In genomic region chr11:35321532-35322320, GRCh38 we compare ENCODE assay signal across 12 cellular contexts.
DNase-seq lines count a peak whose midpoint lies in the region; ATAC-seq and TF ChIP-seq lines count a peak whose summit lies in the region.
"Had no signal": no experiment of that assay in that cellular context is flagged by ENCODE, and none has a peak within 500 bp of the region (broad histone marks: within the 10 kb centered on the region; RNA-seq: fewer than 3 reads in every experiment).

No MANE protein-coding gene starts in this region.

- DNase-seq in DMS79 treated with DMSO at 0.1 percent for 48 hours (lab: John Stamatoyannopoulos, UW) (peak; percentile 18), DMS79 (lab: John Stamatoyannopoulos, UW) (no peak), NCI-H69 (lab: John Stamatoyannopoulos, UW) (peak; percentile 93), fibroblast of gingiva (ENCODE audit: low read depth) (peak; percentile 92), SW480 (ENCODE audit: low spot score) (no peak)
- no peak for DNase-seq in activated CD8-positive, alpha-beta T cell treated with anti-CD3 and anti-CD28 coated beads for 36 hours
- DNase-seq: activated CD4-positive, alpha-beta T cell treated with anti-CD3 and anti-CD28 coated beads, Interleukin-2, amount 50 U/mL, for 48 hours; activated naive CD8-positive, alpha-beta T cell treated with anti-CD3 and anti-CD28 coated beads for 36 hours; effector CD8-positive, alpha-beta T cell had no signal

- no peaks in the 10 kb centered on the region for H3K27me3 Mint-ChIP-seq in activated CD8-positive, alpha-beta T cell treated with anti-CD3 and anti-CD28 coated beads for 36 hours
- H3K27me3 Mint-ChIP-seq: activated naive CD8-positive, alpha-beta T cell treated with anti-CD3 and anti-CD28 coated beads for 36 hours had no signal

- no peaks in the 10 kb centered on the region for H3K27me3 ChIP-seq in skeletal muscle satellite cell (ENCODE audit: control insufficient read depth, insufficient read depth, low read length)
- H3K27me3 ChIP-seq: SJSA1 had no signal

- CTCF ChIA-PET in activated CD8-positive, alpha-beta T cell treated with anti-CD3 and anti-CD28 coated beads for 36 hours (lab: Charles Lee), result interaction anchor here (1.2 to 1.6 kb wide), 2 partner anchors 27 to 84 kb away, joined by 3 read pairs; no protein-coding TSS in a partner anchor

- no peak overlapping the region for H3K27ac Mint-ChIP-seq in activated CD8-positive, alpha-beta T cell treated with anti-CD3 and anti-CD28 coated beads for 36 hours
- H3K27ac Mint-ChIP-seq: activated naive CD8-positive, alpha-beta T cell treated with anti-CD3 and anti-CD28 coated beads for 36 hours had no signal

- intact Hi-C loops in activated CD8-positive, alpha-beta T cell treated with anti-CD3 and anti-CD28 coated beads for 36 hours (cut with micrococcal nuclease), result no loop called here

- no peak for ATAC-seq in GM19351 (IDR thresholded peaks at IDR 0.05; ENCODE audit: unreplicated experiment)
- ATAC-seq in activated CD8-positive, alpha-beta T cell treated with anti-CD3 and anti-CD28 coated beads for 36 hours, result no peak

- H3K4me3 Mint-ChIP-seq in activated CD8-positive, alpha-beta T cell treated with anti-CD3 and anti-CD28 coated beads for 36 hours, result no peak overlapping the region
- H3K4me3 Mint-ChIP-seq: activated naive CD8-positive, alpha-beta T cell treated with anti-CD3 and anti-CD28 coated beads for 36 hours had no signal

- no peaks in the 10 kb centered on the region for H3K9me3 ChIP-seq in skeletal muscle satellite cell (replicated peaks; ENCODE audit: low read length)
- H3K9me3 ChIP-seq: SJSA1 had no signal

- no peak overlapping the region for H3K4me3 ChIP-seq in skeletal muscle satellite cell (ENCODE audit: low read length)
- H3K4me3 ChIP-seq: SJSA1 had no signal

- POLR2A ChIA-PET in activated CD8-positive, alpha-beta T cell treated with anti-CD3 and anti-CD28 coated beads for 36 hours (lab: Charles Lee), result no interaction called here

- peaks cover 39% of the 10 kb centered on the region for H3K4me1 ChIP-seq in skeletal muscle satellite cell (ENCODE audit: control insufficient read depth, insufficient read depth, low read length)

- no peak overlapping the region for H3K9ac ChIP-seq in skeletal muscle satellite cell (ENCODE audit: low read depth, low read length)

- H3K36me3 Mint-ChIP-seq in activated CD8-positive, alpha-beta T cell treated with anti-CD3 and anti-CD28 coated beads for 36 hours (ENCODE audit: low read depth), result no peaks in the 10 kb centered on the region
- H3K36me3 Mint-ChIP-seq: activated naive CD8-positive, alpha-beta T cell treated with anti-CD3 and anti-CD28 coated beads for 36 hours had no signal

- H3K4me2 ChIP-seq in skeletal muscle satellite cell (ENCODE audit: low read length), result peak overlapping the region; percentile 24

- peaks cover 3% of the 10 kb centered on the region for H3K9me3 Mint-ChIP-seq in activated CD8-positive, alpha-beta T cell treated with anti-CD3 and anti-CD28 coated beads for 36 hours

- no peak for TF ChIP-seq CTCF in activated CD8-positive, alpha-beta T cell treated with anti-CD3 and anti-CD28 coated beads for 36 hours (IDR thresholded peaks at IDR 0.05)

- H3K4me1 Mint-ChIP-seq in activated CD8-positive, alpha-beta T cell treated with anti-CD3 and anti-CD28 coated beads for 36 hours (ENCODE audit: low read depth), result peaks cover 18% of the 10 kb centered on the region

- H3K36me3 ChIP-seq in skeletal muscle satellite cell (ENCODE audit: insufficient read depth, low read length), result no peaks in the 10 kb centered on the region
- H3K36me3 ChIP-seq: SJSA1 had no signal

Comparison
In these comparisons a context has a peak if more than half of its experiments do, and no peak if none do; other contexts are left out.
1. DNase-seq: peak in DMS79 treated with DMSO at 0.1 percent for 48 hours (single experiment), NCI-H69 (single experiment) and fibroblast of gingiva (single experiment); none in DMS79 (single experiment), SW480 (single experiment) and activated CD8-positive, alpha-beta T cell treated with anti-CD3 and anti-CD28 coated beads for 36 hours (single experiment).